In the genomic region with DNA sequence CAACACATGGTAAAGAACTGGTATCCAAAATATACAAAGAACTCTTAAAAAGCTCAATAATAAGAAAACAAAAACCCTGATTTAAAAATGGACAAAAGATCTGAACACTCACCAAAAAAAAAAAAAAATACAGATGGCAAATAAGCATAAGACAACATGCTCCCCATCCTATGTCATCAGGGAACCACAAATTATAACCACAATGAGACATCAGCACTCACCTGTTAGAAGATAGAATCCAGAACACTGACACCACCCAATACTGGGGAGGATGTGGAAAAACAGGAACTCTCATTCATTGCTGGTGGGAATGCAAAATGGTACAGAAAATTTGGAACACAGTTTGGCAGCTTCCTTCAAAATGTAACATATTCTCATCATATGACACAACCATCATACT, we compare ENCODE assay signal across 5 cellular contexts.
"Had no signal": no experiment of that assay in that cellular context is flagged by ENCODE, and none has a peak within 500 bp of the region (broad histone marks: within the 10 kb centered on the region; RNA-seq: fewer than 3 reads in every experiment).

No MANE protein-coding gene starts in this region.

- H3K4me2 ChIP-seq: GM23338 had no signal

- H2AFZ ChIP-seq: GM23338 had no signal

- H3K4me3 ChIP-seq: GM23338, K562 had no signal

- DNase-seq: H9, HCEC 1CT, IMR-90 had no signal

- ATAC-seq: GM23338, K562 had no signal
